Comparison of ENCODE assay signal across 1 cellular context in genomic region chr19:37941820-37942515, GRCh38.
TF ChIP-seq lines count a peak whose summit lies in the region.

No MANE protein-coding gene starts in this region.

TF ChIP-seq in GM12878, 131 proteins besides CTCF, POLR2A, EP300 and RAD21:
- TF ChIP-seq E4F1 (IDR thresholded peaks at IDR 0.05; ENCODE audit: borderline replicate concordance, partially characterized antibody): no peak
- no peak for TF ChIP-seq NR2C2 (IDR thresholded peaks at IDR 0.05; ENCODE audit: borderline replicate concordance, control insufficient read depth, insufficient read length, low read depth)
- TF ChIP-seq TBL1XR1 (IDR thresholded peaks at IDR 0.05; ENCODE audit: low read depth, low read length): no peak
- TF ChIP-seq PRDM15 (CRISPR knock-in tag; IDR thresholded peaks at IDR 0.05): no peak
- no peak for TF ChIP-seq PML (IDR thresholded peaks at IDR 0.05; ENCODE audit: low read length)
- TF ChIP-seq SUPT20H (IDR thresholded peaks at IDR 0.05; ENCODE audit: borderline replicate concordance, control insufficient read depth, low read depth, low read length): no peak
- TF ChIP-seq EZH2 (IDR thresholded peaks at IDR 0.05; ENCODE audit: borderline replicate concordance, control insufficient read depth, low read depth, low read length): no peak
- no peak for TF ChIP-seq NFIC (IDR thresholded peaks at IDR 0.05; ENCODE audit: low read depth, low read length)
- no peak for TF ChIP-seq EED (IDR thresholded peaks at IDR 0.05; ENCODE audit: low read depth)
- TF ChIP-seq ZNF24 (IDR thresholded peaks at IDR 0.05): no peak
- no peak for TF ChIP-seq NFXL1 (IDR thresholded peaks at IDR 0.05; ENCODE audit: borderline replicate concordance)
- TF ChIP-seq POLR2AphosphoS5 (IDR thresholded peaks at IDR 0.05; ENCODE audit: low read length): no peak
- TF ChIP-seq GATAD2B (conservative IDR thresholded peaks at IDR 0.05; ENCODE audit: low read depth): no peak
